Comparison of ENCODE assay signal across 37 cellular contexts in genomic region chr17:40796846-40797245, GRCh38. TPM values are rescaled to one million over a fixed set of nuclear protein-coding genes. Genes with fewer than 3 reads are reported as not detected.
"Had no signal": no experiment of that assay in that cellular context is flagged by ENCODE, and none has a peak within 500 bp of the region (broad histone marks: within the 10 kb centered on the region; RNA-seq: fewer than 3 reads in every experiment).

No MANE protein-coding gene starts in this region.

- H3K36me3 Mint-ChIP-seq: activated naive CD8-positive, alpha-beta T cell had no signal

- H3K36me3 ChIP-seq: brain microvascular endothelial cell, esophagus muscularis mucosa, gastrocnemius medialis, heart left ventricle, WERI-Rb-1 had no signal

- H3K9me3 ChIP-seq: esophagus muscularis mucosa, gastrocnemius medialis, heart left ventricle had no signal

- H3K27ac Mint-ChIP-seq: activated CD8-positive, alpha-beta T cell treated with anti-CD3 and anti-CD28 coated beads for 36 hours; activated naive CD8-positive, alpha-beta T cell; activated T-helper 17 cell treated with anti-CD3 and anti-CD28 coated beads, Interleukin-2, amount 50 U/mL, for 72 hours; dendritic cell treated with granulocyte-macrophage colony-stimulating factor and Interleukin-4, amounts not matched to agents 40 ng/mL and 50 ng/mL, for 4 days; T-helper 17 cell; T-helper 2 cell treated with Interferon-gamma antibody and Interleukin-4, amounts not matched to agents 5 μg/mL and 100 μg/mL, for 36 hours had no signal

- H3K9me3 Mint-ChIP-seq: activated CD8-positive, alpha-beta T cell treated with anti-CD3 and anti-CD28 coated beads for 36 hours; activated T-cell treated with anti-CD3 and anti-CD28 coated beads, Interleukin-2, amount 50 U/mL, for 4 hours; activated T-helper 17 cell treated with anti-CD3 and anti-CD28 coated beads, Interleukin-2, amount 50 U/mL, for 72 hours; central memory CD8-positive, alpha-beta T cell; dendritic cell treated with granulocyte-macrophage colony-stimulating factor and Interleukin-4, amounts not matched to agents 40 ng/mL and 50 ng/mL, for 4 days; T-helper 2 cell treated with Interferon-gamma antibody and Interleukin-4, amounts not matched to agents 5 μg/mL and 100 μg/mL, for 36 hours had no signal

- H3K4me3 Mint-ChIP-seq: activated CD8-positive, alpha-beta T cell treated with anti-CD3 and anti-CD28 coated beads for 36 hours; activated naive CD8-positive, alpha-beta T cell; activated T-cell treated with anti-CD3 and anti-CD28 coated beads, Interleukin-2, amount 50 U/mL, for 4 hours; activated T-helper 17 cell treated with anti-CD3 and anti-CD28 coated beads, Interleukin-2, amount 50 U/mL, for 72 hours; central memory CD8-positive, alpha-beta T cell; dendritic cell treated with granulocyte-macrophage colony-stimulating factor and Interleukin-4, amounts not matched to agents 40 ng/mL and 50 ng/mL, for 4 days; T-helper 17 cell; T-helper 2 cell treated with Interferon-gamma antibody and Interleukin-4, amounts not matched to agents 5 μg/mL and 100 μg/mL, for 36 hours had no signal

- H3K27me3 ChIP-seq: brain microvascular endothelial cell had no signal

- DNase-seq: activated CD4-positive, alpha-beta T cell treated with anti-CD3 and anti-CD28 coated beads for 1 hour; activated CD4-positive, alpha-beta T cell treated with anti-CD3 and anti-CD28 coated beads for 4 hours; activated CD4-positive, alpha-beta T cell treated with anti-CD3 and anti-CD28 coated beads, Interleukin-2, amount 50 U/mL, for 1 hour; activated CD4-positive, alpha-beta T cell treated with anti-CD3 and anti-CD28 coated beads, Interleukin-2, amount 50 U/mL, for 48 hours; activated CD4-positive, CD25-positive, alpha-beta regulatory T cell; activated CD8-positive, alpha-beta memory T cell treated with anti-CD3 and anti-CD28 coated beads for 24 hours; activated CD8-positive, alpha-beta T cell treated with anti-CD3 and anti-CD28 coated beads for 36 hours; activated effector memory CD4-positive, alpha-beta T cell treated with Interleukin-2 at 50 U/mL for 16 hours; activated gamma-delta T cell treated with Interleukin-2 at 50 U/mL for 16 hours; activated naive CD4-positive, alpha-beta T cell treated with anti-CD3 and anti-CD28 coated beads, Interleukin-2, amount 50 U/mL, for 16 hours; activated naive CD4-positive, alpha-beta T cell treated with Interleukin-2 at 50 U/mL for 16 hours; activated T-cell treated with anti-CD3 and anti-CD28 coated beads, Interleukin-2, amount 50 U/mL, for 4 hours; amniotic stem cell; anterior cingulate cortex; brain microvascular endothelial cell; dorsolateral prefrontal cortex; effector memory CD4-positive, alpha-beta T cell; erythroblast; foreskin keratinocyte; gastrocnemius medialis; glutamatergic neuron; heart left ventricle; T-helper 17 cell; T1000; WERI-Rb-1 had no signal

- H3K4me1 Mint-ChIP-seq: activated T-helper 17 cell treated with anti-CD3 and anti-CD28 coated beads, Interleukin-2, amount 50 U/mL, for 72 hours; central memory CD8-positive, alpha-beta T cell; T-helper 17 cell had no signal

- H3K27ac ChIP-seq: brain microvascular endothelial cell, coronary artery, dorsolateral prefrontal cortex, esophagus muscularis mucosa, foreskin keratinocyte, gastrocnemius medialis, heart left ventricle, WERI-Rb-1 had no signal

- H3K4me3 ChIP-seq: coronary artery, dorsolateral prefrontal cortex, esophagus muscularis mucosa, gastrocnemius medialis, heart left ventricle had no signal

- FAIRE-seq: astrocyte, bronchial epithelial cell had no signal

- H3K4me1 ChIP-seq: foreskin keratinocyte, gastrocnemius medialis had no signal

- ATAC-seq: activated CD8-positive, alpha-beta T cell treated with anti-CD3 and anti-CD28 coated beads for 36 hours; activated T-cell treated with anti-CD3 and anti-CD28 coated beads, Interleukin-2, amount 50 U/mL, for 4 hours; activated T-helper 17 cell treated with anti-CD3 and anti-CD28 coated beads, Interleukin-2, amount 50 U/mL, for 72 hours; foreskin keratinocyte; gastrocnemius medialis; heart left ventricle; T-helper 17 cell had no signal

RNA-seq across cellular contexts. Expression of gene KRT28, which starts 2.9 kb away (rescaled TPM):
- total RNA-seq: activated CD8-positive, alpha-beta T cell treated with anti-CD3 and anti-CD28 coated beads for 36 hours; activated T-cell treated with anti-CD3 and anti-CD28 coated beads, Interleukin-2, amount 50 U/mL, for 4 hours; activated T-helper 17 cell treated with anti-CD3 and anti-CD28 coated beads, Interleukin-2, amount 50 U/mL, for 72 hours; astrocyte; bronchial epithelial cell; cardiac septum; cerebellum; dorsolateral prefrontal cortex; esophagus muscularis mucosa; foreskin keratinocyte; gastrocnemius medialis; heart left ventricle; T-helper 17 cell had no signal
- polyA plus RNA-seq: adipose tissue, foreskin keratinocyte, heart left ventricle had no signal

RNA-seq across cellular contexts. Expression of gene KRT27, which starts 14.5 kb away (rescaled TPM):
- total RNA-seq: activated CD8-positive, alpha-beta T cell treated with anti-CD3 and anti-CD28 coated beads for 36 hours; activated T-cell treated with anti-CD3 and anti-CD28 coated beads, Interleukin-2, amount 50 U/mL, for 4 hours; activated T-helper 17 cell treated with anti-CD3 and anti-CD28 coated beads, Interleukin-2, amount 50 U/mL, for 72 hours; astrocyte; bronchial epithelial cell; cardiac septum; dorsolateral prefrontal cortex; esophagus muscularis mucosa; foreskin keratinocyte; gastrocnemius medialis; heart left ventricle; T-helper 17 cell had no signal
- polyA plus RNA-seq: foreskin keratinocyte, heart left ventricle had no signal

RNA-seq across cellular contexts. Expression of gene KRT26, which starts 24.8 kb away (rescaled TPM):
- total RNA-seq: activated CD8-positive, alpha-beta T cell treated with anti-CD3 and anti-CD28 coated beads for 36 hours; activated T-cell treated with anti-CD3 and anti-CD28 coated beads, Interleukin-2, amount 50 U/mL, for 4 hours; activated T-helper 17 cell treated with anti-CD3 and anti-CD28 coated beads, Interleukin-2, amount 50 U/mL, for 72 hours; astrocyte; bronchial epithelial cell; cardiac septum; cerebellum; dorsolateral prefrontal cortex; esophagus muscularis mucosa; foreskin keratinocyte; gastrocnemius medialis; heart left ventricle; T-helper 17 cell had no signal
- polyA plus RNA-seq: adipose tissue, foreskin keratinocyte, heart left ventricle had no signal

RNA-seq across cellular contexts. Expression of gene KRT25, which starts 41.7 kb away (rescaled TPM):
- total RNA-seq: activated CD8-positive, alpha-beta T cell treated with anti-CD3 and anti-CD28 coated beads for 36 hours; activated T-cell treated with anti-CD3 and anti-CD28 coated beads, Interleukin-2, amount 50 U/mL, for 4 hours; activated T-helper 17 cell treated with anti-CD3 and anti-CD28 coated beads, Interleukin-2, amount 50 U/mL, for 72 hours; astrocyte; bronchial epithelial cell; cardiac septum; cerebellum; dorsolateral prefrontal cortex; esophagus muscularis mucosa; foreskin keratinocyte; gastrocnemius medialis; heart left ventricle; T-helper 17 cell had no signal
- polyA plus RNA-seq: adipose tissue, foreskin keratinocyte, heart left ventricle had no signal
